ENCODE assay signal across 10 cellular contexts in genomic region chr16:85123891-85124635, GRCh38. TPM values are rescaled to one million over a fixed set of nuclear protein-coding genes. Genes with fewer than 3 reads are reported as not detected.
DNase-seq lines count a peak whose midpoint lies in the region; ATAC-seq and TF ChIP-seq lines count a peak whose summit lies in the region.
"Had no signal": no experiment of that assay in that cellular context is flagged by ENCODE, and none has a peak within 500 bp of the region (broad histone marks: within the 10 kb centered on the region; RNA-seq: fewer than 3 reads in every experiment).

No MANE protein-coding gene starts in this region.

- DNase-seq in BJ (ENCODE audit: low read depth) (peak; percentile 71), head of caudate nucleus (peak in 29 of 42 donors; percentile 19 to 84 (median 49)), iPS-NIHi7 (ENCODE audit: extremely low spot score) (no peak), mesothelial cell of epicardium (ENCODE audit: low spot score in 2 of 2, unreplicated experiment in 2 of 2) (no peak)

- H3K79me2 ChIP-seq in parathyroid adenoma: no peaks in the 10 kb centered on the region

- H3K9me3 Mint-ChIP-seq in mesothelial cell of epicardium: no peaks in the 10 kb centered on the region
- H3K9me3 Mint-ChIP-seq: T-helper 1 cell treated with Interleukin-12 subunit alpha and Interleukin-12 subunit beta and Interleukin-4 antibody, amounts not matched to agents 30 μg/mL and 1 μg/mL, for 36 hours had no signal

- no peak for ATAC-seq in HG03565 (IDR thresholded peaks at IDR 0.05; ENCODE audit: unreplicated experiment)
- no peak for ATAC-seq in GM21825 (IDR thresholded peaks at IDR 0.05; ENCODE audit: unreplicated experiment)

- H3K36me3 ChIP-seq in BJ (ENCODE audit: control insufficient read depth, insufficient read depth, low read length) (no peaks in the 10 kb centered on the region), parathyroid adenoma (ENCODE audit: control insufficient read depth, insufficient read depth, low read length) (no peaks in the 10 kb centered on the region)

- POLR2A ChIA-PET in BJ (lab: Charles Lee): interaction anchor here (0.6 kb wide), 2 partner anchors 28 to 96 kb away, joined by 3 read pairs; no protein-coding TSS in a partner anchor

- peak overlapping the region; percentile 47 for H3K27ac ChIP-seq in parathyroid adenoma
- H3K27ac ChIP-seq: C4-2B had no signal

- peaks cover 13% of the 10 kb centered on the region for H3K4me1 Mint-ChIP-seq in mesothelial cell of epicardium

- H2AFZ ChIP-seq in parathyroid adenoma: no peak overlapping the region

- no peak for TF ChIP-seq CTCF in BJ (IDR thresholded peaks at IDR 0.05; ENCODE audit: insufficient read depth, low read depth, low read length)
- no peak for TF ChIP-seq CTCF in WI38 (IDR thresholded peaks at IDR 0.05; ENCODE audit: low read depth, low read length)
- TF ChIP-seq CTCF in parathyroid adenoma (IDR thresholded peaks at IDR 0.05): no peak
- TF ChIP-seq CTCF in mesothelial cell of epicardium (IDR thresholded peaks at IDR 0.05; ENCODE audit: unreplicated experiment): no peak

- H3K4me1 ChIP-seq in parathyroid adenoma: peaks cover 18% of the 10 kb centered on the region

- no peaks in the 10 kb centered on the region for H3K27me3 Mint-ChIP-seq in mesothelial cell of epicardium (ENCODE audit: low read depth)

- no peak overlapping the region for H3K9ac ChIP-seq in parathyroid adenoma

- no peak overlapping the region for H3K4me2 ChIP-seq in parathyroid adenoma (ENCODE audit: low read length)

- no peaks in the 10 kb centered on the region for H3K36me3 Mint-ChIP-seq in mesothelial cell of epicardium

- H3K4me3 ChIP-seq in BJ (ENCODE audit: low read depth, low read length): 0 out of 2 replicates have a peak overlapping the region, but pooled peaks have one; percentile 2
- peak overlapping the region; percentile 16; the same call in 1 of the 2 replicates for H3K4me3 ChIP-seq in WI38 (ENCODE audit: low read depth, low read length)
- no peak overlapping the region for H3K4me3 ChIP-seq in parathyroid adenoma (ENCODE audit: low read depth, low read length)

- no peaks in the 10 kb centered on the region for H3K9me3 ChIP-seq in parathyroid adenoma (ENCODE audit: control insufficient read depth, low read length)

- H3K4me3 Mint-ChIP-seq in mesothelial cell of epicardium: no peak overlapping the region
- H3K4me3 Mint-ChIP-seq: T-helper 1 cell treated with Interleukin-12 subunit alpha and Interleukin-12 subunit beta and Interleukin-4 antibody, amounts not matched to agents 30 μg/mL and 1 μg/mL, for 36 hours had no signal

- CTCF ChIA-PET in BJ (lab: Yijun Ruan, JAX): interaction anchor here (0.9 to 5.7 kb wide), 6 partner anchors 9 to 595 kb away, joined by 3 to 36 read pairs (median 5); no protein-coding TSS in a partner anchor

- H3K27me3 ChIP-seq in BJ (ENCODE audit: control insufficient read depth, insufficient read depth, low read length): no peaks in the 10 kb centered on the region
- H3K27me3 ChIP-seq in parathyroid adenoma (ENCODE audit: control insufficient read depth, insufficient read depth, low read length): no peaks in the 10 kb centered on the region

- no peak overlapping the region for H3K27ac Mint-ChIP-seq in mesothelial cell of epicardium
- H3K27ac Mint-ChIP-seq: T-helper 1 cell treated with Interleukin-12 subunit alpha and Interleukin-12 subunit beta and Interleukin-4 antibody, amounts not matched to agents 30 μg/mL and 1 μg/mL, for 36 hours had no signal

- intact Hi-C loops in head of caudate nucleus (cut with DNase I): no loop called here

RNA-seq across cellular contexts. Expression of gene CIBAR2, which starts 11.8 kb away (rescaled TPM):
- polyA plus RNA-seq in BJ (2011; rRNA removed): 0.05 TPM in 1 of 2 replicates, not detected in the other
- not detected in 2 replicates for polyA minus RNA-seq in BJ (2011; rRNA and poly(A)+ RNA removed)
- total RNA-seq in mesothelial cell of epicardium: not detected in 3 replicates

Comparison
In these comparisons a context has a peak if more than half of its experiments do, and no peak if none do; other contexts are left out.
1. DNase-seq: peak in BJ (single experiment) and head of caudate nucleus (29 of 42); none in iPS-NIHi7 (single experiment) and mesothelial cell of epicardium (0 of 2).